ENCODE assay signal across 11 cellular contexts in the genomic region with DNA sequence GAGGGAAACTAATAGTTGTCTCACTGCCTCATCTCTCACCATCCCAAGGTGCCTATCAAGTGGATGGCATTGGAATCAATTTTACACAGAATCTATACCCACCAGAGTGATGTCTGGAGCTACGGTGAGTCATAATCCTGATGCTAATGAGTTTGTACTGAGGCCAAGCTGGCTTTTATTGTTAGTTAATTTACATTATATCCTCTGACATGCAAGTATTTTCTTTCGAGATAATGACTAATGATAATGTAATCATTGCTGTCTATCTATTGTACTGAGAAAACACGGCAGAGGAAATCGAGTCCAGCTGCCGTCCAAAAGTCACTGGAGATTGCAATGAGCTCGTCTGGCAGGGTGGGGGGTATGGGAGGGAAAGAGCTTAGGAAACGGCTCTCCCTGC.
DNase-seq lines count a peak whose midpoint lies in the region; ATAC-seq, FAIRE-seq and TF ChIP-seq lines count a peak whose summit lies in the region.
"Had no signal": no experiment of that assay in that cellular context is flagged by ENCODE, and none has a peak within 500 bp of the region (broad histone marks: within the 10 kb centered on the region; RNA-seq: fewer than 3 reads in every experiment).

No MANE protein-coding gene starts in this region.

- POLR2A ChIA-PET in H1 (lab: Charles Lee; ENCODE audit: partially characterized antibody) (no interaction called here), HEK293T (lab: Yijun Ruan, JAX) (no interaction called here)
- POLR2A ChIA-PET in activated CD4-positive, alpha-beta T cell treated with anti-CD3 and anti-CD28 coated beads for 36 hours (lab: Charles Lee), result no interaction called here

- no peaks in the 10 kb centered on the region for H3K36me3 Mint-ChIP-seq in activated CD4-positive, alpha-beta T cell treated with anti-CD3 and anti-CD28 coated beads for 36 hours (ENCODE audit: low read depth)

- no peaks in the 10 kb centered on the region for H3K36me3 ChIP-seq in H1 (ENCODE audit: control insufficient read depth in 2 of 4, insufficient read depth in 4 of 4, low read length in 3 of 4)
- peaks cover 44% of the 10 kb centered on the region for H3K36me3 ChIP-seq in osteoblast (ENCODE audit: insufficient read depth, low read length)
- H3K36me3 ChIP-seq: HAP-1 had no signal

- no peak overlapping the region for H4K8ac ChIP-seq in H1 (ENCODE audit: extremely low read depth, insufficient read depth, low read length)

- H3K4me3 Mint-ChIP-seq in activated CD4-positive, alpha-beta T cell treated with anti-CD3 and anti-CD28 coated beads for 36 hours, result no peak overlapping the region

- H3K18ac ChIP-seq in H1 (ENCODE audit: extremely low read depth, low read length), result no peak overlapping the region

- no peak overlapping the region for H3K4me3 ChIP-seq in H1 (ENCODE audit: extremely low read depth in 1 of 4, insufficient read depth in 2 of 4, low read depth in 3 of 4, low read length in 4 of 4)
- no peak overlapping the region for H3K4me3 ChIP-seq in osteoblast (ENCODE audit: insufficient read depth, low read length)
- H3K4me3 ChIP-seq: HAP-1 had no signal

- 88% methylated on average over 7 of the region's 7 CpGs; no CpG with 5 or more reads in 1 of the 2 experiments for WGBS in H1 (ENCODE audit: extremely low coverage in 1 of 2, insufficient coverage in 1 of 2, insufficient read length in 1 of 2, insufficient replicate concordance in 2 of 2, low coverage in 1 of 2, low lambda C conversion rate in 2 of 2, missing lambda C conversion rate in 1 of 2), 2 experiments

- no peak overlapping the region for H3K23ac ChIP-seq in H1 (ENCODE audit: insufficient read length)

- H4K5ac ChIP-seq in H1 (ENCODE audit: insufficient read length, low read depth, low read length), result no peak overlapping the region

- H3K9me3 ChIP-seq in H1 (ENCODE audit: insufficient read depth in 2 of 2, low read depth in 1 of 2, low read length in 1 of 2) (no peaks in the 10 kb centered on the region), osteoblast (ENCODE audit: low read depth, low read length) (no peaks in the 10 kb centered on the region)
- H3K9me3 ChIP-seq: HAP-1 had no signal

- H3K79me2 ChIP-seq in H1 (ENCODE audit: control insufficient read depth in 1 of 2, insufficient read depth in 2 of 2, low read length in 2 of 2), result no peaks in the 10 kb centered on the region
- peaks cover 9% of the 10 kb centered on the region for H3K79me2 ChIP-seq in osteoblast (ENCODE audit: insufficient read depth, low read length)

- no peak for TF ChIP-seq RAD21 in H1 (IDR thresholded peaks at IDR 0.05 in 1 of 2, conservative IDR thresholded peaks at IDR 0.05 in 1 of 2; ENCODE audit: low read depth in 2 of 2, low read length in 2 of 2)

- H3K56ac ChIP-seq in H1 (replicated peaks; ENCODE audit: insufficient read length, low read depth, low read length), result no peak overlapping the region

- CTCF ChIA-PET in H1 (lab: Charles Lee; ENCODE audit: partially characterized antibody) (interaction anchor here (0.9 to 1.7 kb wide), 3 partner anchors 10 to 62 kb away, joined by 3 to 6 read pairs (median 4); no protein-coding TSS in a partner anchor), HEK293T (lab: Yijun Ruan, JAX) (no interaction called here)
- CTCF ChIA-PET in activated CD4-positive, alpha-beta T cell treated with anti-CD3 and anti-CD28 coated beads for 36 hours (lab: Charles Lee), result no interaction called here

- FAIRE-seq in H1 (lab: Jason Lieb, UNC), result no peak

- no peaks in the 10 kb centered on the region for H3K9me3 Mint-ChIP-seq in activated CD4-positive, alpha-beta T cell treated with anti-CD3 and anti-CD28 coated beads for 36 hours (ENCODE audit: low read depth)

- H3K27me3 ChIP-seq in H1 (replicated peaks in 1 of 4; ENCODE audit: control insufficient read depth in 3 of 4, extremely low read depth in 1 of 4, insufficient read depth in 3 of 4, low read length in 3 of 4) (no peaks in the 10 kb centered on the region; a peak in 2 of 7 replicates), osteoblast (ENCODE audit: insufficient read depth, low read length) (no peaks in the 10 kb centered on the region)

- H3K4ac ChIP-seq in H1 (replicated peaks; ENCODE audit: insufficient read length, low read depth, low read length), result no peak overlapping the region

- no peak overlapping the region; the same call in 1 of the 2 replicates for H2BK20ac ChIP-seq in H1 (ENCODE audit: low read length)

- intact Hi-C loops in activated CD4-positive, alpha-beta T cell treated with anti-CD3 and anti-CD28 coated beads for 36 hours (cut with DNase I, micrococcal nuclease), result no loop called here

- H4K20me1 ChIP-seq in H1 (replicated peaks in 1 of 2; ENCODE audit: control insufficient read depth in 1 of 2, insufficient read depth in 2 of 2, low read length in 2 of 2), result no peaks in the 10 kb centered on the region
- peaks cover 3% of the 10 kb centered on the region for H4K20me1 ChIP-seq in osteoblast (ENCODE audit: insufficient read depth, low read length)

- TF ChIP-seq POLR2A in H1 (IDR thresholded peaks at IDR 0.05; ENCODE audit: control extremely low read depth in 1 of 2, low read depth in 2 of 2, low read length in 2 of 2), result no peak

- 0 out of 2 replicates have a peak overlapping the region, but pooled peaks have one; percentile 22 for H2BK12ac ChIP-seq in H1 (ENCODE audit: low read depth, low read length)

- peak overlapping the region; percentile 62 for H4K91ac ChIP-seq in H1 (replicated peaks; ENCODE audit: insufficient read length, low read length)

- no peak overlapping the region for H2AFZ ChIP-seq in H1 (ENCODE audit: low read length)
- no peak overlapping the region for H2AFZ ChIP-seq in osteoblast (ENCODE audit: low read length)

- H3K27me3 Mint-ChIP-seq in activated CD4-positive, alpha-beta T cell treated with anti-CD3 and anti-CD28 coated beads for 36 hours, result peaks cover 12% of the 10 kb centered on the region

- no peak overlapping the region for H2BK120ac ChIP-seq in H1 (replicated peaks; ENCODE audit: low read depth, low read length)

- no peak overlapping the region for H3K9ac ChIP-seq in H1 (replicated peaks in 1 of 4; ENCODE audit: extremely low read depth in 1 of 4, low read depth in 3 of 4, low read length in 3 of 4)

- no peak overlapping the region for H3K14ac ChIP-seq in H1 (ENCODE audit: insufficient read length)

- H3K27ac ChIP-seq in H1 (ENCODE audit: low read depth, low read length), result no peak overlapping the region
- H3K27ac ChIP-seq in osteoblast (ENCODE audit: low read depth, low read length), result peak overlapping the region; percentile 87

- H3K4me2 ChIP-seq in H1 (ENCODE audit: insufficient read depth in 1 of 2, low read depth in 2 of 2, low read length in 2 of 2) (0 out of 4 replicates have a peak overlapping the region, but pooled peaks of 1 of the 2 experiments have one; percentile 10), osteoblast (ENCODE audit: insufficient read depth, low read length) (peak overlapping the region; percentile 55)

- TF ChIP-seq EP300 in H1 (IDR thresholded peaks at IDR 0.05; ENCODE audit: borderline replicate concordance in 1 of 2, low read depth in 2 of 2, low read length in 2 of 2), result no peak

- no peaks in the 10 kb centered on the region for H3K4me1 Mint-ChIP-seq in activated CD4-positive, alpha-beta T cell treated with anti-CD3 and anti-CD28 coated beads for 36 hours

- no peak overlapping the region for H2BK15ac ChIP-seq in H1 (ENCODE audit: low read length)

- H3K79me1 ChIP-seq in H1 (ENCODE audit: low read depth, low read length), result no peaks in the 10 kb centered on the region

- 0 out of 2 replicates have a peak overlapping the region, but pooled peaks have one; percentile 18 for H2AK5ac ChIP-seq in H1 (ENCODE audit: low read depth, low read length)

- no peaks in the 10 kb centered on the region for H3K23me2 ChIP-seq in H1 (ENCODE audit: low read depth, low read length)

- H2BK5ac ChIP-seq in H1 (ENCODE audit: low read depth, low read length), result peak overlapping the region; percentile 94; the same call in 1 of the 2 replicates

- no peak for ATAC-seq in activated CD4-positive, alpha-beta T cell treated with anti-CD3 and anti-CD28 coated beads for 36 hours
- ATAC-seq in activated CD4-positive, CD25-positive, alpha-beta regulatory T cell treated with anti-CD3 and anti-CD28 coated beads, Interleukin-2, amount 50 U/mL, for 24 hours, result no peak

- H3K4me1 ChIP-seq in H1 (replicated peaks in 1 of 4; ENCODE audit: control insufficient read depth in 3 of 4, insufficient read depth in 4 of 4, low read length in 3 of 4) (peaks cover 22 to 39% (median 36%) of the 10 kb centered on the region in 4 experiments), osteoblast (ENCODE audit: insufficient read depth, low read length) (peaks cover 23% of the 10 kb centered on the region)
- H3K4me1 ChIP-seq: HAP-1 had no signal

- TF ChIP-seq CTCF in H1 (IDR thresholded peaks at IDR 0.05; ENCODE audit: control extremely low read depth in 1 of 3, insufficient read depth in 1 of 3, low read depth in 1 of 3, low read length in 3 of 3), result no peak
- TF ChIP-seq CTCF in osteoblast (IDR thresholded peaks at IDR 0.05; ENCODE audit: extremely low read depth, low read depth, low read length), result no peak

- DNase-seq in COLO829 (ENCODE audit: low spot score), result peak; percentile 27
- DNase-seq in NCI-H69 (lab: John Stamatoyannopoulos, UW), result peak; percentile 29
- DNase-seq in H1 (ENCODE audit: low read depth in 1 of 2, low spot score in 2 of 2), result peak in 1 of 2 experiments; percentile 30
- DNase-seq in osteoblast (ENCODE audit: insufficient read length, low spot score, missing footprints), result peak; percentile 87
- DNase-seq in activated CD4-positive, alpha-beta T cell treated with anti-CD3 and anti-CD28 coated beads for 36 hours, result no peak
- no peak for DNase-seq in activated T-cell treated with anti-CD3 and anti-CD28 coated beads, Interleukin-2, amount 50 U/mL, for 1 hour
- DNase-seq in HEK293T (ENCODE audit: extremely low spot score), result no peak
- DNase-seq: DMS79 treated with DMSO at 0.1 percent for 48 hours, NCI-H187 had no signal

- no peak overlapping the region for H3K27ac Mint-ChIP-seq in activated CD4-positive, alpha-beta T cell treated with anti-CD3 and anti-CD28 coated beads for 36 hours

TF ChIP-seq in H1, 55 proteins besides CTCF, POLR2A, EP300 and RAD21:
- no peak for TF ChIP-seq CHD2 (IDR thresholded peaks at IDR 0.05; ENCODE audit: low read length)

TF ChIP-seq in HEK293T, 16 proteins besides CTCF, POLR2A, EP300 and RAD21:
- TF ChIP-seq PKNOX1 (IDR thresholded peaks at IDR 0.05) (no peak), L3MBTL2 (conservative IDR thresholded peaks at IDR 0.05) (no peak)

Comparison
In these comparisons a context has a peak if more than half of its experiments do, and no peak if none do; other contexts are left out.
1. DNase-seq: peak in COLO829 (single experiment), NCI-H69 (single experiment) and osteoblast (single experiment); none in activated CD4-positive, alpha-beta T cell treated with anti-CD3 and anti-CD28 coated beads for 36 hours (single experiment), activated T-cell treated with anti-CD3 and anti-CD28 coated beads, Interleukin-2, amount 50 U/mL, for 1 hour (single experiment) and HEK293T (single experiment).